18 cellular contexts compared by ENCODE assay signal in genomic region chr7:117472335-117472734, GRCh38. TPM values are rescaled to one million over a fixed set of nuclear protein-coding genes. Genes with fewer than 3 reads are reported as not detected.
"Had no signal": no experiment of that assay in that cellular context is flagged by ENCODE, and none has a peak within 500 bp of the region (broad histone marks: within the 10 kb centered on the region; RNA-seq: fewer than 3 reads in every experiment).

No MANE protein-coding gene starts in this region.

- DNase-seq: activated CD4-positive, alpha-beta memory T cell treated with anti-CD3 and anti-CD28 coated beads, Interleukin-2, amount 10 ng/mL, durations not matched to agents 7 days and 5 days; activated CD4-positive, alpha-beta T cell treated with anti-CD3 and anti-CD28 coated beads for 36 hours; activated CD8-positive, alpha-beta memory T cell treated with anti-CD3 and anti-CD28 coated beads, Interleukin-2, amount 50 U/mL, for 4 hours; activated gamma-delta T cell treated with Interleukin-2 at 50 U/mL for 16 hours; activated naive CD8-positive, alpha-beta T cell treated with anti-CD3 and anti-CD28 coated beads, Interleukin-2, amount 10 ng/mL, durations not matched to agents 7 days and 5 days; activated T-cell treated with anti-CD3 and anti-CD28 coated beads, Interleukin-2, amount 50 U/mL, for 72 hours; aorta; dorsolateral prefrontal cortex; left colon; occipital lobe; psoas muscle; sigmoid colon; stimulated activated CD4-positive, alpha-beta T cell treated with anti-CD3 and anti-CD28 coated beads, Interleukin-12 subunit alpha, Interleukin-12 subunit beta, amount 100 ng/mL, for 4 hours; T-helper 9 cell had no signal

- H3K4me3 ChIP-seq: dorsolateral prefrontal cortex, psoas muscle, sigmoid colon had no signal

- ATAC-seq: activated CD4-positive, alpha-beta T cell treated with anti-CD3 and anti-CD28 coated beads for 36 hours; activated T-cell treated with anti-CD3 and anti-CD28 coated beads, Interleukin-2, amount 50 U/mL, for 72 hours; esophagus mucosa; left colon; psoas muscle had no signal

- H3K4me1 ChIP-seq: psoas muscle had no signal

- H3K36me3 ChIP-seq: sigmoid colon had no signal

- H3K27ac ChIP-seq: psoas muscle, sigmoid colon had no signal

- H3K27me3 ChIP-seq: dorsolateral prefrontal cortex, sigmoid colon had no signal

- H3K9me3 ChIP-seq: psoas muscle, sigmoid colon had no signal

RNA-seq across cellular contexts. Expression of gene CFTR, which starts 7.5 kb away (rescaled TPM):
- total RNA-seq: activated CD4-positive, alpha-beta memory T cell treated with anti-CD3 and anti-CD28 coated beads, Interleukin-2, amount 10 ng/mL, durations not matched to agents 7 days and 5 days; activated CD4-positive, alpha-beta T cell treated with anti-CD3 and anti-CD28 coated beads for 36 hours; activated naive CD8-positive, alpha-beta T cell treated with anti-CD3 and anti-CD28 coated beads, Interleukin-2, amount 10 ng/mL, durations not matched to agents 7 days and 5 days; activated T-cell treated with anti-CD3 and anti-CD28 coated beads, Interleukin-2, amount 50 U/mL, for 72 hours had no signal

RNA-seq across cellular contexts. Expression of gene ASZ1, which starts 45.0 kb away (rescaled TPM):
- total RNA-seq: activated CD4-positive, alpha-beta memory T cell treated with anti-CD3 and anti-CD28 coated beads, Interleukin-2, amount 10 ng/mL, durations not matched to agents 7 days and 5 days; activated CD4-positive, alpha-beta T cell treated with anti-CD3 and anti-CD28 coated beads for 36 hours; activated naive CD8-positive, alpha-beta T cell treated with anti-CD3 and anti-CD28 coated beads, Interleukin-2, amount 10 ng/mL, durations not matched to agents 7 days and 5 days; activated T-cell treated with anti-CD3 and anti-CD28 coated beads, Interleukin-2, amount 50 U/mL, for 72 hours; aorta; bronchial epithelial cell; dorsolateral prefrontal cortex; esophagus mucosa; left colon; occipital lobe; psoas muscle; sigmoid colon; temporal lobe; ureter had no signal
